8 cellular contexts compared by ENCODE assay signal in the genomic region with DNA sequence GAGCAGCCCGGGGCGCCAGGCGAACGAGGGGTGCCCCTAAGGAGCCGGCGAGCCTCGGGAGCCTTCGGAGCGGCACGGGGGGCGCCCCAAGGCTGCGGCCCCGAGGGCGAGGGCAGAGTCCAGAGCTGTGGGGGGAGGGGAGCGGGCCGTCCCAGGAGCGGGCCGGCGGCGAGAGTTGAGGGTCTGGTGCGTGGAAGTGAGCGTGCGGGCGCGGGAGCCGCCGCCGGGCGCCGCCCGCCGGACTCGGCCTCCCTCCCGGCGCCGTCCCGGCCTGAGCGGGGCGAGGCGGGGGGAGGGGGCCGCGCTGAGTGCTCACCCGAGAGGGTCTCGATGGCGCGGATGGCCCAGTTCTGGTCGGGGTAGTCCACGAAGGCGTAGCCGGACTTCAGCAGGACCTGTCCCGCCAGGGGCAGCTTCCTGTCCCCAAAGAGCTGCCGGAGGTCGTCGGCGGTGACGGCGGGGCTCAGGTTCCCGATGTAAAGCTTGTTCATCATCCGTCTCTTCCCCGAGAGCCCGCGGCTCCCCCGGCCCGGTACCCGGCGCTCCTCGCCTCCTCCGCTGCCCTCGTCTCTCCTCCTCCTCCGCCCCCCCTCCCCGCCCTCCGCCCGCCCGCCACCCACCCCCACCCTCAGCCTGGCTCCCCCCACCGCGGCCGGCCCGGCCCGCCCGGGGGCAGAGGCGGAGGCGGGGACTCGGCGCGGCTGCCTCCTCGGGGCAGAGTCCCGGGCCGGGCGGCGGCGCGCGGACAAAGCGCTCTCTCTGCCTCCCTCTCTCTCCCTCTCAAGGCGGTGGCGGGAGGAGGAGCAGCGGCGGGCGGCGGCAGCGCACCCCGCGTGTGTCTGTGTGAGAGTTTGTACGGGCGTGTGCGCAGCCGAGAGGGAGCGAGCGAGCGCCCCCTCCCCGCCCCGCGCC. TPM values are rescaled to one million over a fixed set of nuclear protein-coding genes. Genes with fewer than 3 reads are reported as not detected.
DNase-seq lines count a peak whose midpoint lies in the region; ATAC-seq and TF ChIP-seq lines count a peak whose summit lies in the region.

A gene (minus strand): TSS at position 576 of the 912 bp plus-strand sequence. CDS start 82 bp downstream, at position 494.

- DNase-seq in CD4-positive, alpha-beta T cell = peak in 8 of 10 experiments; percentile 5 to 44 (median 23)
- DNase-seq in T-helper 9 cell (peak; percentile 18), cardiac fibroblast (ENCODE audit: low read depth in 2 of 2) (peak; percentile 81 to 92), iPS-NIHi7 (ENCODE audit: extremely low spot score) (peak; percentile 75), smooth muscle cell of the brain vasculature (ENCODE audit: low read depth, low spot score) (peak; percentile 59)

- TF ChIP-seq EP300 in Ishikawa (IDR thresholded peaks at IDR 0.05; ENCODE audit: borderline replicate concordance) = no peak

- peaks cover 13% of the 10 kb centered on the region for H3K4me1 Mint-ChIP-seq in CD4-positive, alpha-beta T cell (ENCODE audit: low read depth)

- TF ChIP-seq CTCF in CD4-positive, alpha-beta T cell (IDR thresholded peaks at IDR 0.05) = no peak
- TF ChIP-seq CTCF in cardiac fibroblast (IDR thresholded peaks at IDR 0.05; ENCODE audit: low read depth, low read length) = peak; percentile 5

- peak within 1 kb of the TSS; percentile 87 for H3K4me3 Mint-ChIP-seq in CD4-positive, alpha-beta T cell

- peak; percentile 77 for ATAC-seq in CD4-positive, alpha-beta T cell (ENCODE audit: poor library complexity)
- ATAC-seq in GM19455 (IDR thresholded peaks at IDR 0.05; ENCODE audit: unreplicated experiment) (peak; percentile 63), HG03097 (IDR thresholded peaks at IDR 0.05; ENCODE audit: low FRiP score, unreplicated experiment) (no peak)

- H3K27ac ChIP-seq in CD4-positive, alpha-beta T cell (ENCODE audit: low read depth, low read length) = no peak within 1 kb of the TSS

- H3K4me3 ChIP-seq in cardiac fibroblast (replicated peaks in 1 of 2; ENCODE audit: low read depth in 2 of 2, low read length in 2 of 2) = peak within 1 kb of the TSS; percentile 87 to 92

- CTCF ChIA-PET in CD4-positive, alpha-beta T cell (lab: Charles Lee) = interaction anchor here (0.6 kb wide), 1 partner anchor 16 kb away, joined by 3 read pairs; no protein-coding TSS in a partner anchor

- H3K9me3 Mint-ChIP-seq in CD4-positive, alpha-beta T cell = no peaks in the 10 kb centered on the region

- POLR2A ChIA-PET in CD4-positive, alpha-beta T cell (lab: Charles Lee) = no interaction called here

- H3K27ac Mint-ChIP-seq in CD4-positive, alpha-beta T cell = no peak within 1 kb of the TSS

- H3K9me3 ChIP-seq in CD4-positive, alpha-beta T cell (ENCODE audit: control insufficient read depth, low read length) = no peaks in the 10 kb centered on the region

- H3K27me3 Mint-ChIP-seq in CD4-positive, alpha-beta T cell = peaks cover 70% of the 10 kb centered on the region

- peaks cover 84% of the 10 kb centered on the region for H3K27me3 ChIP-seq in CD4-positive, alpha-beta T cell (ENCODE audit: control insufficient read depth, insufficient read depth, low read length)

- intact Hi-C loops in CD4-positive, alpha-beta T cell (cut with DNase I, micrococcal nuclease) = no loop called here

- TF ChIP-seq RAD21 in Ishikawa (IDR thresholded peaks at IDR 0.05; ENCODE audit: low read depth) = peak; percentile 1; the same call in 1 of the 2 replicates

- no peaks in the 10 kb centered on the region for H3K36me3 Mint-ChIP-seq in CD4-positive, alpha-beta T cell (ENCODE audit: low read depth)

TF ChIP-seq in Ishikawa, 13 proteins besides CTCF, POLR2A, EP300 and RAD21:
- TF ChIP-seq FOXM1 (IDR thresholded peaks at IDR 0.05; ENCODE audit: borderline replicate concordance, low read depth) (no peak), TEAD4 (IDR thresholded peaks at IDR 0.05) (0 out of 2 replicates have a peak, but pooled peaks have one; percentile 5), TAF1 (IDR thresholded peaks at IDR 0.05; ENCODE audit: low read depth) (peak; percentile 47), TCF12 (IDR thresholded peaks at IDR 0.05; ENCODE audit: low read depth) (no peak; the same call in 1 of the 2 replicates), EGR1 (IDR thresholded peaks at IDR 0.05) (0 out of 2 replicates have a peak, but pooled peaks have one; percentile 13), ZBTB7A (IDR thresholded peaks at IDR 0.05; ENCODE audit: low read depth) (peak; percentile 94), CREB1 (IDR thresholded peaks at IDR 0.05; ENCODE audit: low read depth) (no peak), NFIC (IDR thresholded peaks at IDR 0.05) (0 out of 2 replicates have a peak, but pooled peaks have one; percentile 5), YY1 (IDR thresholded peaks at IDR 0.05; ENCODE audit: low read depth) (peak; percentile 47; the same call in 1 of the 2 replicates), CEBPB (IDR thresholded peaks at IDR 0.05) (no peak)
- TF ChIP-seq, protein P1, sequence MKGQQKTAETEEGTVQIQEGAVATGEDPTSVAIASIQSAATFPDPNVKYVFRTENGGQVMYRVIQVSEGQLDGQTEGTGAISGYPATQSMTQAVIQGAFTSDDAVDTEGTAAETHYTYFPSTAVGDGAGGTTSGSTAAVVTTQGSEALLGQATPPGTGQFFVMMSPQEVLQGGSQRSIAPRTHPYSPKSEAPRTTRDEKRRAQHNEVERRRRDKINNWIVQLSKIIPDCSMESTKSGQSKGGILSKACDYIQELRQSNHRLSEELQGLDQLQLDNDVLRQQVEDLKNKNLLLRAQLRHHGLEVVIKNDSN (IDR thresholded peaks at IDR 0.05) = no peak
- TF ChIP-seq, protein P2, sequence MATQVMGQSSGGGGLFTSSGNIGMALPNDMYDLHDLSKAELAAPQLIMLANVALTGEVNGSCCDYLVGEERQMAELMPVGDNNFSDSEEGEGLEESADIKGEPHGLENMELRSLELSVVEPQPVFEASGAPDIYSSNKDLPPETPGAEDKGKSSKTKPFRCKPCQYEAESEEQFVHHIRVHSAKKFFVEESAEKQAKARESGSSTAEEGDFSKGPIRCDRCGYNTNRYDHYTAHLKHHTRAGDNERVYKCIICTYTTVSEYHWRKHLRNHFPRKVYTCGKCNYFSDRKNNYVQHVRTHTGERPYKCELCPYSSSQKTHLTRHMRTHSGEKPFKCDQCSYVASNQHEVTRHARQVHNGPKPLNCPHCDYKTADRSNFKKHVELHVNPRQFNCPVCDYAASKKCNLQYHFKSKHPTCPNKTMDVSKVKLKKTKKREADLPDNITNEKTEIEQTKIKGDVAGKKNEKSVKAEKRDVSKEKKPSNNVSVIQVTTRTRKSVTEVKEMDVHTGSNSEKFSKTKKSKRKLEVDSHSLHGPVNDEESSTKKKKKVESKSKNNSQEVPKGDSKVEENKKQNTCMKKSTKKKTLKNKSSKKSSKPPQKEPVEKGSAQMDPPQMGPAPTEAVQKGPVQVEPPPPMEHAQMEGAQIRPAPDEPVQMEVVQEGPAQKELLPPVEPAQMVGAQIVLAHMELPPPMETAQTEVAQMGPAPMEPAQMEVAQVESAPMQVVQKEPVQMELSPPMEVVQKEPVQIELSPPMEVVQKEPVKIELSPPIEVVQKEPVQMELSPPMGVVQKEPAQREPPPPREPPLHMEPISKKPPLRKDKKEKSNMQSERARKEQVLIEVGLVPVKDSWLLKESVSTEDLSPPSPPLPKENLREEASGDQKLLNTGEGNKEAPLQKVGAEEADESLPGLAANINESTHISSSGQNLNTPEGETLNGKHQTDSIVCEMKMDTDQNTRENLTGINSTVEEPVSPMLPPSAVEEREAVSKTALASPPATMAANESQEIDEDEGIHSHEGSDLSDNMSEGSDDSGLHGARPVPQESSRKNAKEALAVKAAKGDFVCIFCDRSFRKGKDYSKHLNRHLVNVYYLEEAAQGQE (IDR thresholded peaks at IDR 0.05; ENCODE audit: low read depth) = no peak
- TF ChIP-seq, protein P3, sequence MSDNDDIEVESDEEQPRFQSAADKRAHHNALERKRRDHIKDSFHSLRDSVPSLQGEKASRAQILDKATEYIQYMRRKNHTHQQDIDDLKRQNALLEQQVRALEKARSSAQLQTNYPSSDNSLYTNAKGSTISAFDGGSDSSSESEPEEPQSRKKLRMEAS (IDR thresholded peaks at IDR 0.05) = no peak; the same call in none of the 2 replicates

RNA-seq across cellular contexts. Expression of the gene that starts here (rescaled TPM):
- total RNA-seq in CD4-positive, alpha-beta T cell = under 1 TPM; 0.25 to 0.50 TPM

Comparison
In these comparisons a context has a peak if more than half of its experiments do, and no peak if none do; other contexts are left out.
1. Peak in DNase-seq and ATAC-seq in CD4-positive, alpha-beta T cell; RNA of the gene not detected or under 1 TPM.
2. DNase-seq: peak in every context shown above with its lines; median percentile 86 in cardiac fibroblast; 75 in iPS-NIHi7; 59 in smooth muscle cell of the brain vasculature; 23 in CD4-positive, alpha-beta T cell; 18 in T-helper 9 cell.